13 cellular contexts compared by ENCODE assay signal in genomic region chr10:125878957-125879835, GRCh38. TPM values are rescaled to one million over a fixed set of nuclear protein-coding genes. Genes with fewer than 3 reads are reported as not detected.
DNase-seq lines count a peak whose midpoint lies in the region; ATAC-seq, FAIRE-seq and TF ChIP-seq lines count a peak whose summit lies in the region.
"Had no signal": no experiment of that assay in that cellular context is flagged by ENCODE, and none has a peak within 500 bp of the region (broad histone marks: within the 10 kb centered on the region; RNA-seq: fewer than 3 reads in every experiment).

No MANE protein-coding gene starts in this region.

- WGBS in heart right ventricle, 2 donors, result 88 to 89% methylated on average over 11 of the region's 11 CpGs

- peak overlapping the region in 6 of 10 donors; percentile 4 to 40 (median 28) for H3K4me3 ChIP-seq in heart right ventricle
- H3K4me3 ChIP-seq in right atrium auricular region, result no peak overlapping the region
- H3K4me3 ChIP-seq in adipocyte (ENCODE audit: low read length), result no peak overlapping the region
- H3K4me3 ChIP-seq: sigmoid colon had no signal

- H3K4me1 ChIP-seq in heart right ventricle (peaks cover 0 to 32% (median 10%) of the 10 kb centered on the region in 9 donors), right atrium auricular region (peaks cover 0 to 10% of the 10 kb centered on the region in 2 donors), adipocyte (ENCODE audit: control insufficient read depth, insufficient read depth, low read length) (no peaks in the 10 kb centered on the region)
- H3K4me1 ChIP-seq: sigmoid colon had no signal

- TF ChIP-seq CTCF in heart right ventricle (IDR thresholded peaks at IDR 0.05), result no peak
- TF ChIP-seq CTCF in right atrium auricular region (IDR thresholded peaks at IDR 0.05), result no peak

- peaks cover 0 to 23% (median 14%) of the 10 kb centered on the region in 11 donors for H3K9me3 ChIP-seq in heart right ventricle
- H3K9me3 ChIP-seq in right atrium auricular region, result peaks cover 0 to 13% of the 10 kb centered on the region in 2 donors
- H3K9me3 ChIP-seq in adipocyte (ENCODE audit: control insufficient read depth, low read length), result peaks cover 12% of the 10 kb centered on the region

- intact Hi-C loops in heart right ventricle (cut with DNase I), result loop anchor here in 1 of 10 donors (10.0 kb wide), 1 partner anchor 626 kb away; no protein-coding TSS in a partner anchor

- ATAC-seq in heart right ventricle (no peak), HG02885 (IDR thresholded peaks at IDR 0.05; ENCODE audit: poor library complexity, unreplicated experiment) (no peak), GM19467 (IDR thresholded peaks at IDR 0.05; ENCODE audit: unreplicated experiment) (no peak)
- ATAC-seq: left cardiac atrium had no signal

- FAIRE-seq in urothelium cell line (lab: Jason Lieb, UNC), result no peak
- FAIRE-seq: A204.1, colon had no signal

- H3K27me3 ChIP-seq in heart right ventricle (no peaks in the 10 kb centered on the region), right atrium auricular region (no peaks in the 10 kb centered on the region), adipocyte (replicated peaks; ENCODE audit: control insufficient read depth, insufficient read depth, low read length) (no peaks in the 10 kb centered on the region)
- H3K27me3 ChIP-seq: sigmoid colon had no signal

- no peak overlapping the region for H3K9ac ChIP-seq in adipocyte (ENCODE audit: low read length)

- no peak for DNase-seq in heart right ventricle
- DNase-seq in right atrium auricular region (ENCODE audit: low spot score), result no peak
- peak; percentile 78 for DNase-seq in adipocyte (ENCODE audit: low read depth)
- peak; percentile 28 for DNase-seq in foreskin melanocyte
- peak; percentile 69 for DNase-seq in urothelium cell line (ENCODE audit: low spot score)
- no peak for DNase-seq in NCI-H2227 (lab: John Stamatoyannopoulos, UW; ENCODE audit: unreplicated experiment)
- DNase-seq: left cardiac atrium, NCI-H2029 treated with DMSO at 0.1 percent for 48 hours, sigmoid colon had no signal

- H3K27ac ChIP-seq in heart right ventricle (no peak overlapping the region), right atrium auricular region (peak overlapping the region in 1 of 2 donors; percentile 73)
- H3K27ac ChIP-seq: sigmoid colon had no signal

- H3K36me3 ChIP-seq in heart right ventricle, result peaks cover 0 to 62% (median 16%) of the 10 kb centered on the region in 9 donors
- no peaks in the 10 kb centered on the region for H3K36me3 ChIP-seq in right atrium auricular region
- H3K36me3 ChIP-seq in adipocyte (ENCODE audit: control insufficient read depth, insufficient read depth, low read length, severe bottlenecking), result peaks cover 55% of the 10 kb centered on the region

RNA-seq across cellular contexts. Expression of gene DHX32, which starts 1.9 kb away (rescaled TPM):
- total RNA-seq in heart right ventricle (10 to 100 TPM; 40.2 to 81.7 (median 49.6) TPM), right atrium auricular region (10 to 100 TPM; 25.1 to 44.5 TPM)
- polyA plus RNA-seq in heart right ventricle, result 10 to 100 TPM; 15.8 to 38.2 TPM

RNA-seq across cellular contexts. Expression of gene FANK1, which starts 17.2 kb away (rescaled TPM):
- total RNA-seq in heart right ventricle (under 1 TPM in 7 of 10 donors, not detected in 3; 0.40 to 0.89 (median 0.68) TPM), right atrium auricular region (under 1 TPM; 0.44 to 0.67 TPM)
- 1 to 10 TPM in 1 of 2 donors, under 1 TPM in 1; 0.64 to 1.2 TPM for polyA plus RNA-seq in heart right ventricle

RNA-seq across cellular contexts. Expression of gene BCCIP, which starts 55.9 kb away (rescaled TPM):
- 10 to 100 TPM; 35.6 to 53.1 (median 44.3) TPM for total RNA-seq in heart right ventricle
- polyA plus RNA-seq in heart right ventricle, result 10 to 100 TPM; 56.1 to 67.0 TPM
- total RNA-seq in right atrium auricular region, result 10 to 100 TPM; 34.1 to 37.3 TPM

RNA-seq across cellular contexts. Expression of gene UROS, which starts 56.1 kb away (rescaled TPM):
- total RNA-seq in heart right ventricle (10 to 100 TPM; 53.5 to 84.3 (median 70.8) TPM), right atrium auricular region (10 to 100 TPM; 54.1 to 81.0 TPM)
- polyA plus RNA-seq in heart right ventricle, result 10 to 100 TPM; 42.5 to 83.5 TPM

Comparison
In these comparisons a context has a peak if more than half of its experiments do, and no peak if none do; other contexts are left out.
1. H3K4me3 ChIP-seq: peak in heart right ventricle (6 of 10); none in right atrium auricular region (0 of 2) and adipocyte (single experiment).
2. DNase-seq: peak in adipocyte (single experiment), foreskin melanocyte (single experiment) and urothelium cell line (single experiment); none in heart right ventricle (0 of 2), right atrium auricular region (single experiment) and NCI-H2227 (single experiment).